Comparison of ENCODE assay signal across 12 cellular contexts in genomic region chr2:229901819-229902218, GRCh38. TPM values are rescaled to one million over a fixed set of nuclear protein-coding genes. Genes with fewer than 3 reads are reported as not detected.
A peak's percentile ranks its signal among the peaks of the same experiment; 100 is the strongest.
DNase-seq lines count a peak whose midpoint lies in the region; ATAC-seq, FAIRE-seq and TF ChIP-seq lines count a peak whose summit lies in the region.
"Had no signal": no experiment of that assay in that cellular context is flagged by ENCODE, and none has a peak within 500 bp of the region (broad histone marks: within the 10 kb centered on the region; RNA-seq: fewer than 3 reads in every experiment).

No MANE protein-coding gene starts in this region.

- H3K27me3 ChIP-seq in adipocyte (replicated peaks; ENCODE audit: control insufficient read depth, insufficient read depth, low read length) (no peaks in the 10 kb centered on the region), Caco-2 (replicated peaks; ENCODE audit: control insufficient read depth, insufficient read depth, low read length) (no peaks in the 10 kb centered on the region)
- H3K27me3 ChIP-seq in CD4-positive, alpha-beta memory T cell (ENCODE audit: insufficient read depth, low read length): no peaks in the 10 kb centered on the region

- no peak overlapping the region for H3K27ac Mint-ChIP-seq in Caco-2 (ENCODE audit: unreplicated experiment)
- no peak overlapping the region for H3K27ac Mint-ChIP-seq in CD4-positive, alpha-beta memory T cell

- POLR2A ChIA-PET in Caco-2 (lab: Charles Lee): no interaction called here
- POLR2A ChIA-PET in CD4-positive, alpha-beta memory T cell (lab: Charles Lee; ENCODE audit: partially characterized antibody): interaction anchor here (1.1 kb wide), 1 partner anchor 20 kb away, joined by 6 read pairs; the partner anchor contains the start of genes FBXO36 and TRIP12

- H3K9me3 ChIP-seq in adipocyte (ENCODE audit: control insufficient read depth, low read length) (no peaks in the 10 kb centered on the region), Caco-2 (no peaks in the 10 kb centered on the region)
- no peaks in the 10 kb centered on the region for H3K9me3 ChIP-seq in CD4-positive, alpha-beta memory T cell (ENCODE audit: control insufficient read depth in 1 of 2, low read length in 2 of 2)

- H3K4me1 Mint-ChIP-seq in Caco-2 (ENCODE audit: low read depth, unreplicated experiment): no peaks in the 10 kb centered on the region
- H3K4me1 Mint-ChIP-seq in CD4-positive, alpha-beta memory T cell: peaks cover 37 to 72% (median 55%) of the 10 kb centered on the region in 4 donors

- DNase-seq in H54 (ENCODE audit: insufficient read length, low spot score) (peak; percentile 47), adipocyte (ENCODE audit: low read depth) (peak; percentile 78), glomerular visceral epithelial cell (ENCODE audit: extremely low spot score) (peak; percentile 77), Caco-2 (no peak), T-helper 9 cell (no peak)
- DNase-seq in CD4-positive, alpha-beta memory T cell: no peak
- DNase-seq: NCI-H2171, T-helper 1 cell had no signal

- H3K4me1 ChIP-seq in adipocyte (ENCODE audit: control insufficient read depth, insufficient read depth, low read length): peaks cover 16% of the 10 kb centered on the region
- H3K4me1 ChIP-seq in Caco-2: no peaks in the 10 kb centered on the region
- peaks cover 54% of the 10 kb centered on the region for H3K4me1 ChIP-seq in CD4-positive, alpha-beta memory T cell (ENCODE audit: insufficient read depth, low read length)

- 0 out of 2 replicates have a peak overlapping the region, but pooled peaks have one; percentile 22 for H3K27ac ChIP-seq in 22Rv1
- no peak overlapping the region for H3K27ac ChIP-seq in CD4-positive, alpha-beta memory T cell (ENCODE audit: low read depth, low read length)
- H3K27ac ChIP-seq: C4-2B had no signal

- H3K36me3 Mint-ChIP-seq in Caco-2 (ENCODE audit: insufficient read depth, unreplicated experiment): peaks cover 13% of the 10 kb centered on the region
- peaks cover 15 to 26% of the 10 kb centered on the region in 2 donors for H3K36me3 Mint-ChIP-seq in CD4-positive, alpha-beta memory T cell

- no peak for ATAC-seq in HG02642 (IDR thresholded peaks at IDR 0.05; ENCODE audit: poor library complexity, unreplicated experiment)

- H3K36me3 ChIP-seq in adipocyte (ENCODE audit: control insufficient read depth, insufficient read depth, low read length, severe bottlenecking) (peaks cover 40% of the 10 kb centered on the region), Caco-2 (ENCODE audit: control insufficient read depth, insufficient read depth, low read length) (no peaks in the 10 kb centered on the region; the same call in 1 of the 2 replicates)
- H3K36me3 ChIP-seq in CD4-positive, alpha-beta memory T cell (ENCODE audit: insufficient read depth, low read length): peaks cover 3% of the 10 kb centered on the region

- TF ChIP-seq CTCF in 22Rv1 (IDR thresholded peaks at IDR 0.05) (no peak), Caco-2 (IDR thresholded peaks at IDR 0.05; ENCODE audit: insufficient read depth in 1 of 2, low read depth in 1 of 2, low read length in 1 of 2, severe bottlenecking in 1 of 2, unreplicated experiment in 1 of 2) (no peak)

- H3K4me3 ChIP-seq in adipocyte (ENCODE audit: low read length) (no peak overlapping the region), Caco-2 (ENCODE audit: low read depth, low read length) (no peak overlapping the region)
- H3K4me3 ChIP-seq in CD4-positive, alpha-beta memory T cell (ENCODE audit: low read length in 2 of 2): no peak overlapping the region

- FAIRE-seq in H54 (lab: Jason Lieb, UNC): peak; percentile 90
- FAIRE-seq: GM18507 had no signal

- H3K4me3 Mint-ChIP-seq in Caco-2 (ENCODE audit: unreplicated experiment): no peak overlapping the region
- H3K4me3 Mint-ChIP-seq in CD4-positive, alpha-beta memory T cell: no peak overlapping the region

- H3K9me3 Mint-ChIP-seq in Caco-2 (ENCODE audit: unreplicated experiment): no peaks in the 10 kb centered on the region
- peaks cover 0 to 1% (median 0%) of the 10 kb centered on the region in 8 donors for H3K9me3 Mint-ChIP-seq in CD4-positive, alpha-beta memory T cell

- BruUV-seq in Caco-2 (replicated peaks; lab: Mats Ljungman, UMichigan): no TSS peak

- CTCF ChIA-PET in Caco-2 (lab: Charles Lee): no interaction called here
- CTCF ChIA-PET in CD4-positive, alpha-beta memory T cell (lab: Charles Lee; ENCODE audit: partially characterized antibody): interaction anchor here (1.3 kb wide), 1 partner anchor 9 kb away, joined by 7 read pairs; no protein-coding TSS in a partner anchor

- no peaks in the 10 kb centered on the region for H3K27me3 Mint-ChIP-seq in Caco-2 (ENCODE audit: insufficient read depth, unreplicated experiment)
- no peaks in the 10 kb centered on the region for H3K27me3 Mint-ChIP-seq in CD4-positive, alpha-beta memory T cell

- intact Hi-C loops in Caco-2 (cut with micrococcal nuclease; ENCODE audit: unreplicated experiment): no loop called here
- intact Hi-C loops in CD4-positive, alpha-beta memory T cell (cut with micrococcal nuclease): no loop called here

- TF ChIP-seq POLR2A in H54 (IDR thresholded peaks at IDR 0.05; ENCODE audit: low read depth, low read length): no peak

- H3K9ac ChIP-seq in adipocyte (ENCODE audit: low read length): no peak overlapping the region

RNA-seq across cellular contexts. Expression of gene TRIP12, which starts 20.0 kb away (rescaled TPM):
- 111 and 115 TPM in 2 replicates for total RNA-seq in Caco-2 (2022)
- 100 to 1,000 TPM; 218 to 224 TPM for total RNA-seq in CD4-positive, alpha-beta memory T cell
- 10 to 100 TPM; 14.5 to 51.5 TPM for polyA plus RNA-seq in CD4-positive, alpha-beta memory T cell

RNA-seq across cellular contexts. Expression of gene FBXO36, which starts 20.5 kb away (rescaled TPM):
- total RNA-seq in Caco-2 (2022): 0.21 and 0.64 TPM in 2 replicates
- total RNA-seq in CD4-positive, alpha-beta memory T cell: under 1 TPM; 0.55 to 0.75 TPM
- 1 to 10 TPM in 1 of 2 donors, under 1 TPM in 1; 0.56 to 2.2 TPM for polyA plus RNA-seq in CD4-positive, alpha-beta memory T cell

Comparison
In these comparisons a context has a peak if more than half of its experiments do, and no peak if none do; other contexts are left out.
1. DNase-seq: peak in H54 (single experiment), adipocyte (single experiment) and glomerular visceral epithelial cell (single experiment); none in Caco-2 (0 of 2), CD4-positive, alpha-beta memory T cell (0 of 5) and T-helper 9 cell (single experiment).